Comparison of ENCODE assay signal across 1 cellular context in the genomic region with DNA sequence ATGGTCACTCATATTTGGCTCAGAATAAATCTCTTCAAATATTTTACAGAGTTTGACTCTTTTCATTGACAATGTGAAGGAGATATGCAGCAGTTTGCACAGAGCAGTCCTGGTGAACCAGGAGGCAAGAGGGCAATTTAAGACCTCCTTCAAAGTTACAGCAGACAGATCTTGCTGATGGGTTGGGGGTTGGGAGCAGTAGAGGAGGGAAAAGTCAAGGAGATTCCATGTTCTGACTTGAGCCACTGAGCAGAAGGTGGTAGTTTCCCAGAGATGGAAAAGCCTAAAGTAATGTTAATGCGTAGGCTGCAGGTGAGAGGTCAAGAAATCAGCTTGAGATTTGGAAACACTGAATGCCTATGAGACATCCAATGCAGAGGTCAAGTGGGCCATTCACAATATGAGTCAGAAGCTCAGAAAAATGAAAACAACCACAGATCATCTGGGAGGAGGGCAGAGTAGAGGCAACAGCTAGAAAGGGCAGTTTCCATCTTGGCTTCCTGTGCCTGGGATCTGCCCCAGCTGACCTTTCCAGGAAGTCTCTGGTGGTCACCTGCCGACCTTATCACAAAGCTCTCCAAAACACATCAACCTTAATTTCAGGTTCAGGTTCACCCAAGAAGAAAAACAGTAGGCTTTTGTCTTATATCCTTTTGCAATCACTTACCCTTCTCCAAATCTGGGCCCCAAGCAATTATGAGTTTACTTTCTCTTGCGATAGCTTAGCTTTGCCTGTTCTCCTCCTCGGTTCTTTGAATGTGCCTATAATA.
TF ChIP-seq lines count a peak whose summit lies in the region.

No MANE protein-coding gene starts in this region.

TF ChIP-seq in HepG2, 621 proteins besides CTCF, POLR2A, EP300 and RAD21 (continued from another document and continues in another):
- TF ChIP-seq, protein P1, sequence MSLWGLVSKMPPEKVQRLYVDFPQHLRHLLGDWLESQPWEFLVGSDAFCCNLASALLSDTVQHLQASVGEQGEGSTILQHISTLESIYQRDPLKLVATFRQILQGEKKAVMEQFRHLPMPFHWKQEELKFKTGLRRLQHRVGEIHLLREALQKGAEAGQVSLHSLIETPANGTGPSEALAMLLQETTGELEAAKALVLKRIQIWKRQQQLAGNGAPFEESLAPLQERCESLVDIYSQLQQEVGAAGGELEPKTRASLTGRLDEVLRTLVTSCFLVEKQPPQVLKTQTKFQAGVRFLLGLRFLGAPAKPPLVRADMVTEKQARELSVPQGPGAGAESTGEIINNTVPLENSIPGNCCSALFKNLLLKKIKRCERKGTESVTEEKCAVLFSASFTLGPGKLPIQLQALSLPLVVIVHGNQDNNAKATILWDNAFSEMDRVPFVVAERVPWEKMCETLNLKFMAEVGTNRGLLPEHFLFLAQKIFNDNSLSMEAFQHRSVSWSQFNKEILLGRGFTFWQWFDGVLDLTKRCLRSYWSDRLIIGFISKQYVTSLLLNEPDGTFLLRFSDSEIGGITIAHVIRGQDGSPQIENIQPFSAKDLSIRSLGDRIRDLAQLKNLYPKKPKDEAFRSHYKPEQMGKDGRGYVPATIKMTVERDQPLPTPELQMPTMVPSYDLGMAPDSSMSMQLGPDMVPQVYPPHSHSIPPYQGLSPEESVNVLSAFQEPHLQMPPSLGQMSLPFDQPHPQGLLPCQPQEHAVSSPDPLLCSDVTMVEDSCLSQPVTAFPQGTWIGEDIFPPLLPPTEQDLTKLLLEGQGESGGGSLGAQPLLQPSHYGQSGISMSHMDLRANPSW (CRISPR knock-in tag; IDR thresholded peaks at IDR 0.05; ENCODE audit: borderline replicate concordance) = no peak
- no peak for TF ChIP-seq RORA (CRISPR knock-in tag; IDR thresholded peaks at IDR 0.05)
- TF ChIP-seq ZNF160 (CRISPR knock-in tag; IDR thresholded peaks at IDR 0.05) = no peak
- TF ChIP-seq SOX5 (CRISPR knock-in tag; IDR thresholded peaks at IDR 0.05; ENCODE audit: borderline replicate concordance) = peak; percentile 97
- no peak for TF ChIP-seq AGO2 (optimal IDR thresholded peaks at IDR 0.05; ENCODE audit: low read depth, low read length)
- TF ChIP-seq, protein P2, sequence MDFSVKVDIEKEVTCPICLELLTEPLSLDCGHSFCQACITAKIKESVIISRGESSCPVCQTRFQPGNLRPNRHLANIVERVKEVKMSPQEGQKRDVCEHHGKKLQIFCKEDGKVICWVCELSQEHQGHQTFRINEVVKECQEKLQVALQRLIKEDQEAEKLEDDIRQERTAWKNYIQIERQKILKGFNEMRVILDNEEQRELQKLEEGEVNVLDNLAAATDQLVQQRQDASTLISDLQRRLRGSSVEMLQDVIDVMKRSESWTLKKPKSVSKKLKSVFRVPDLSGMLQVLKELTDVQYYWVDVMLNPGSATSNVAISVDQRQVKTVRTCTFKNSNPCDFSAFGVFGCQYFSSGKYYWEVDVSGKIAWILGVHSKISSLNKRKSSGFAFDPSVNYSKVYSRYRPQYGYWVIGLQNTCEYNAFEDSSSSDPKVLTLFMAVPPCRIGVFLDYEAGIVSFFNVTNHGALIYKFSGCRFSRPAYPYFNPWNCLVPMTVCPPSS (IDR thresholded peaks at IDR 0.05) = no peak
- peak; percentile 48 for TF ChIP-seq GATAD1 (CRISPR knock-in tag; IDR thresholded peaks at IDR 0.05)
- TF ChIP-seq NR2F6 (IDR thresholded peaks at IDR 0.05) = peak; percentile 96
- TF ChIP-seq NR2F6 (CRISPR knock-in tag; IDR thresholded peaks at IDR 0.05) = peak; percentile 97
- TF ChIP-seq, protein P3, sequence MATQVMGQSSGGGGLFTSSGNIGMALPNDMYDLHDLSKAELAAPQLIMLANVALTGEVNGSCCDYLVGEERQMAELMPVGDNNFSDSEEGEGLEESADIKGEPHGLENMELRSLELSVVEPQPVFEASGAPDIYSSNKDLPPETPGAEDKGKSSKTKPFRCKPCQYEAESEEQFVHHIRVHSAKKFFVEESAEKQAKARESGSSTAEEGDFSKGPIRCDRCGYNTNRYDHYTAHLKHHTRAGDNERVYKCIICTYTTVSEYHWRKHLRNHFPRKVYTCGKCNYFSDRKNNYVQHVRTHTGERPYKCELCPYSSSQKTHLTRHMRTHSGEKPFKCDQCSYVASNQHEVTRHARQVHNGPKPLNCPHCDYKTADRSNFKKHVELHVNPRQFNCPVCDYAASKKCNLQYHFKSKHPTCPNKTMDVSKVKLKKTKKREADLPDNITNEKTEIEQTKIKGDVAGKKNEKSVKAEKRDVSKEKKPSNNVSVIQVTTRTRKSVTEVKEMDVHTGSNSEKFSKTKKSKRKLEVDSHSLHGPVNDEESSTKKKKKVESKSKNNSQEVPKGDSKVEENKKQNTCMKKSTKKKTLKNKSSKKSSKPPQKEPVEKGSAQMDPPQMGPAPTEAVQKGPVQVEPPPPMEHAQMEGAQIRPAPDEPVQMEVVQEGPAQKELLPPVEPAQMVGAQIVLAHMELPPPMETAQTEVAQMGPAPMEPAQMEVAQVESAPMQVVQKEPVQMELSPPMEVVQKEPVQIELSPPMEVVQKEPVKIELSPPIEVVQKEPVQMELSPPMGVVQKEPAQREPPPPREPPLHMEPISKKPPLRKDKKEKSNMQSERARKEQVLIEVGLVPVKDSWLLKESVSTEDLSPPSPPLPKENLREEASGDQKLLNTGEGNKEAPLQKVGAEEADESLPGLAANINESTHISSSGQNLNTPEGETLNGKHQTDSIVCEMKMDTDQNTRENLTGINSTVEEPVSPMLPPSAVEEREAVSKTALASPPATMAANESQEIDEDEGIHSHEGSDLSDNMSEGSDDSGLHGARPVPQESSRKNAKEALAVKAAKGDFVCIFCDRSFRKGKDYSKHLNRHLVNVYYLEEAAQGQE (IDR thresholded peaks at IDR 0.05; ENCODE audit: borderline replicate concordance in 1 of 2, low read depth in 1 of 2, low read length in 2 of 2) = no peak; a peak in 1 of 4 replicates
- TF ChIP-seq BCL6 (CRISPR knock-in tag; IDR thresholded peaks at IDR 0.05) = peak; percentile 93
- no peak for TF ChIP-seq SAFB2 (CRISPR knock-in tag; IDR thresholded peaks at IDR 0.05; ENCODE audit: borderline replicate concordance, low read depth)
- TF ChIP-seq, protein P4, sequence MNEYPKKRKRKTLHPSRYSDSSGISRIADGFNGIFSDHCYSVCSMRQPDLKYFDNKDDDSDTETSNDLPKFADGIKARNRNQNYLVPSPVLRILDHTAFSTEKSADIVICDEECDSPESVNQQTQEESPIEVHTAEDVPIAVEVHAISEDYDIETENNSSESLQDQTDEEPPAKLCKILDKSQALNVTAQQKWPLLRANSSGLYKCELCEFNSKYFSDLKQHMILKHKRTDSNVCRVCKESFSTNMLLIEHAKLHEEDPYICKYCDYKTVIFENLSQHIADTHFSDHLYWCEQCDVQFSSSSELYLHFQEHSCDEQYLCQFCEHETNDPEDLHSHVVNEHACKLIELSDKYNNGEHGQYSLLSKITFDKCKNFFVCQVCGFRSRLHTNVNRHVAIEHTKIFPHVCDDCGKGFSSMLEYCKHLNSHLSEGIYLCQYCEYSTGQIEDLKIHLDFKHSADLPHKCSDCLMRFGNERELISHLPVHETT (CRISPR knock-in tag; conservative IDR thresholded peaks at IDR 0.05) = peak; percentile 41
- TF ChIP-seq XBP1 (CRISPR knock-in tag; IDR thresholded peaks at IDR 0.05) = no peak; the same call in 1 of the 2 replicates
- peak; percentile 99 for TF ChIP-seq RARA (CRISPR knock-in tag; IDR thresholded peaks at IDR 0.05)
- TF ChIP-seq, protein P5, sequence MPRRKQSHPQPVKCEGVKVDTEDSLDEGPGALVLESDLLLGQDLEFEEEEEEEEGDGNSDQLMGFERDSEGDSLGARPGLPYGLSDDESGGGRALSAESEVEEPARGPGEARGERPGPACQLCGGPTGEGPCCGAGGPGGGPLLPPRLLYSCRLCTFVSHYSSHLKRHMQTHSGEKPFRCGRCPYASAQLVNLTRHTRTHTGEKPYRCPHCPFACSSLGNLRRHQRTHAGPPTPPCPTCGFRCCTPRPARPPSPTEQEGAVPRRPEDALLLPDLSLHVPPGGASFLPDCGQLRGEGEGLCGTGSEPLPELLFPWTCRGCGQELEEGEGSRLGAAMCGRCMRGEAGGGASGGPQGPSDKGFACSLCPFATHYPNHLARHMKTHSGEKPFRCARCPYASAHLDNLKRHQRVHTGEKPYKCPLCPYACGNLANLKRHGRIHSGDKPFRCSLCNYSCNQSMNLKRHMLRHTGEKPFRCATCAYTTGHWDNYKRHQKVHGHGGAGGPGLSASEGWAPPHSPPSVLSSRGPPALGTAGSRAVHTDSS (CRISPR knock-in tag; conservative IDR thresholded peaks at IDR 0.05) = no peak
- no peak for TF ChIP-seq SNAPC2 (CRISPR knock-in tag; IDR thresholded peaks at IDR 0.05)
- peak; percentile 91 for TF ChIP-seq ZNF644 (CRISPR knock-in tag; IDR thresholded peaks at IDR 0.05; ENCODE audit: low read depth)
- TF ChIP-seq ZNF382 (CRISPR knock-in tag; IDR thresholded peaks at IDR 0.05; ENCODE audit: borderline replicate concordance) = no peak
- no peak for TF ChIP-seq RBAK (CRISPR knock-in tag; IDR thresholded peaks at IDR 0.05)
- no peak for TF ChIP-seq ZC3H13 (CRISPR knock-in tag; IDR thresholded peaks at IDR 0.05)
- TF ChIP-seq CENPX (CRISPR knock-in tag; IDR thresholded peaks at IDR 0.05) = no peak
- peak; percentile 59; the same call in 1 of the 2 replicates for TF ChIP-seq MIER3 (CRISPR knock-in tag; IDR thresholded peaks at IDR 0.05; ENCODE audit: borderline replicate concordance)
- TF ChIP-seq BORCS8-MEF2B (CRISPR knock-in tag; IDR thresholded peaks at IDR 0.05) = no peak
- TF ChIP-seq ZNF350 (CRISPR knock-in tag; IDR thresholded peaks at IDR 0.05; ENCODE audit: borderline replicate concordance, low read depth) = peak; percentile 58
- TF ChIP-seq ZNF3 (CRISPR knock-in tag; IDR thresholded peaks at IDR 0.05) = peak; percentile 21; the same call in 1 of the 2 replicates
- TF ChIP-seq, protein P6, sequence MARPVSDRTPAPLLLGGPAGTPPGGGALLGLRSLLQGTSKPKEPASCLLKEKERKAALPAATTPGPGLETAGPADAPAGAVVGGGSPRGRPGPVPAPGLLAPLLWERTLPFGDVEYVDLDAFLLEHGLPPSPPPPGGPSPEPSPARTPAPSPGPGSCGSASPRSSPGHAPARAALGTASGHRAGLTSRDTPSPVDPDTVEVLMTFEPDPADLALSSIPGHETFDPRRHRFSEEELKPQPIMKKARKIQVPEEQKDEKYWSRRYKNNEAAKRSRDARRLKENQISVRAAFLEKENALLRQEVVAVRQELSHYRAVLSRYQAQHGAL (CRISPR knock-in tag; IDR thresholded peaks at IDR 0.05; ENCODE audit: not compliant biosample characterization) = no peak
- TF ChIP-seq, protein P7, sequence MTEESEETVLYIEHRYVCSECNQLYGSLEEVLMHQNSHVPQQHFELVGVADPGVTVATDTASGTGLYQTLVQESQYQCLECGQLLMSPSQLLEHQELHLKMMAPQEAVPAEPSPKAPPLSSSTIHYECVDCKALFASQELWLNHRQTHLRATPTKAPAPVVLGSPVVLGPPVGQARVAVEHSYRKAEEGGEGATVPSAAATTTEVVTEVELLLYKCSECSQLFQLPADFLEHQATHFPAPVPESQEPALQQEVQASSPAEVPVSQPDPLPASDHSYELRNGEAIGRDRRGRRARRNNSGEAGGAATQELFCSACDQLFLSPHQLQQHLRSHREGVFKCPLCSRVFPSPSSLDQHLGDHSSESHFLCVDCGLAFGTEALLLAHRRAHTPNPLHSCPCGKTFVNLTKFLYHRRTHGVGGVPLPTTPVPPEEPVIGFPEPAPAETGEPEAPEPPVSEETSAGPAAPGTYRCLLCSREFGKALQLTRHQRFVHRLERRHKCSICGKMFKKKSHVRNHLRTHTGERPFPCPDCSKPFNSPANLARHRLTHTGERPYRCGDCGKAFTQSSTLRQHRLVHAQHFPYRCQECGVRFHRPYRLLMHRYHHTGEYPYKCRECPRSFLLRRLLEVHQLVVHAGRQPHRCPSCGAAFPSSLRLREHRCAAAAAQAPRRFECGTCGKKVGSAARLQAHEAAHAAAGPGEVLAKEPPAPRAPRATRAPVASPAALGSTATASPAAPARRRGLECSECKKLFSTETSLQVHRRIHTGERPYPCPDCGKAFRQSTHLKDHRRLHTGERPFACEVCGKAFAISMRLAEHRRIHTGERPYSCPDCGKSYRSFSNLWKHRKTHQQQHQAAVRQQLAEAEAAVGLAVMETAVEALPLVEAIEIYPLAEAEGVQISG (CRISPR knock-in tag; IDR thresholded peaks at IDR 0.05) = peak; percentile 47; the same call in 1 of the 2 replicates
- peak; percentile 72; the same call in 1 of the 2 replicates for TF ChIP-seq BRD4 (CRISPR knock-in tag; IDR thresholded peaks at IDR 0.05)
- TF ChIP-seq, protein P8, sequence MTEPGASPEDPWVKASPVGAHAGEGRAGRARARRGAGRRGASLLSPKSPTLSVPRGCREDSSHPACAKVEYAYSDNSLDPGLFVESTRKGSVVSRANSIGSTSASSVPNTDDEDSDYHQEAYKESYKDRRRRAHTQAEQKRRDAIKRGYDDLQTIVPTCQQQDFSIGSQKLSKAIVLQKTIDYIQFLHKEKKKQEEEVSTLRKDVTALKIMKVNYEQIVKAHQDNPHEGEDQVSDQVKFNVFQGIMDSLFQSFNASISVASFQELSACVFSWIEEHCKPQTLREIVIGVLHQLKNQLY (CRISPR knock-in tag; IDR thresholded peaks at IDR 0.05) = peak; percentile 76; the same call in 1 of the 2 replicates
- TF ChIP-seq XRCC5 (optimal IDR thresholded peaks at IDR 0.05; ENCODE audit: low read length) = no peak
- TF ChIP-seq, protein P9, sequence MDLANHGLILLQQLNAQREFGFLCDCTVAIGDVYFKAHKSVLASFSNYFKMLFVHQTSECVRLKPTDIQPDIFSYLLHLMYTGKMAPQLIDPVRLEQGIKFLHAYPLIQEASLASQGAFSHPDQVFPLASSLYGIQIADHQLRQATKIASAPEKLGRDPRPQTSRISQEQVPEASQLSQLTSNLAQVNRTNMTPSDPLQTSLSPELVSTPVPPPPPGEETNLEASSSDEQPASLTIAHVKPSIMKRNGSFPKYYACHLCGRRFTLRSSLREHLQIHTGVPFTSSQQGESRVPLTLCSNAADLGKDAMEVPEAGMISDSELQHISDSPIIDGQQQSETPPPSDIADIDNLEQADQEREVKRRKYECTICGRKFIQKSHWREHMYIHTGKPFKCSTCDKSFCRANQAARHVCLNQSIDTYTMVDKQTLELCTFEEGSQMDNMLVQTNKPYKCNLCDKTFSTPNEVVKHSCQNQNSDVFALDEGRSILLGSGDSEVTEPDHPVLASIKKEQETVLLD (CRISPR knock-in tag; IDR thresholded peaks at IDR 0.05; ENCODE audit: low read depth) = no peak
- no peak for TF ChIP-seq TOE1 (CRISPR knock-in tag; IDR thresholded peaks at IDR 0.05)
- TF ChIP-seq KLF11 (CRISPR knock-in tag; IDR thresholded peaks at IDR 0.05) = 0 out of 2 replicates have a peak, but pooled peaks have one; percentile 35
